Comparison of ENCODE assay signal across 9 cellular contexts in the genomic region with DNA sequence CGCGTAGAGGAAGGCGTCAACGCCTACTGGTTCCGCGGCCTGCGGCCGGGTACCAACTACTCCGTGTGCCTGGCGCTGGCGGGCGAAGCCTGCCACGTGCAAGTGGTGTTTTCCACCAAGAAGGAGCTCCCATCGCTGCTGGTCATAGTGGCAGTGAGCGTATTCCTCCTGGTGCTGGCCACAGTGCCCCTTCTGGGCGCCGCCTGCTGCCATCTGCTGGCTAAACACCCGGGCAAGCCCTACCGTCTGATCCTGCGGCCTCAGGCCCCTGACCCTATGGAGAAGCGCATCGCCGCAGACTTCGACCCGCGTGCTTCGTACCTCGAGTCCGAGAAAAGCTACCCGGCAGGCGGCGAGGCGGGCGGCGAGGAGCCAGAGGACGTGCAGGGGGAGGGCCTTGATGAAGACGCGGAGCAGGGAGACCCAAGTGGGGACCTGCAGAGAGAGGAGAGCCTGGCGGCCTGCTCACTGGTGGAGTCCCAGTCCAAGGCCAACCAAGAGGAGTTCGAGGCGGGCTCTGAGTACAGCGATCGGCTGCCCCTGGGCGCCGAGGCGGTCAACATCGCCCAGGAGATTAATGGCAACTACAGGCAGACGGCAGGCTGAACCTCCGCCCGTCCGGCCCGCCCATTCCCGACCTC. TPM values are rescaled to one million over a fixed set of nuclear protein-coding genes. Genes with fewer than 3 reads are reported as not detected.
A peak's percentile ranks its signal among the peaks of the same experiment; 100 is the strongest.
DNase-seq lines count a peak whose midpoint lies in the region; ATAC-seq and TF ChIP-seq lines count a peak whose summit lies in the region.
"Had no signal": no experiment of that assay in that cellular context is flagged by ENCODE, and none has a peak within 500 bp of the region (broad histone marks: within the 10 kb centered on the region; RNA-seq: fewer than 3 reads in every experiment).

No MANE protein-coding gene starts in this region.

- H3K36me3 ChIP-seq in adrenal gland (replicated peaks in 1 of 2) (no peaks in the 10 kb centered on the region), upper lobe of left lung (no peaks in the 10 kb centered on the region)

- peak overlapping the region; percentile 60 for H3K27ac Mint-ChIP-seq in activated naive CD4-positive, alpha-beta T cell treated with anti-CD3 and anti-CD28 coated beads, Interleukin-2, amount 10 ng/mL, durations not matched to agents 7 days and 5 days

- H3K9me3 ChIP-seq in adrenal gland (replicated peaks in 1 of 3) (no peaks in the 10 kb centered on the region), upper lobe of left lung (no peaks in the 10 kb centered on the region)

- intact Hi-C loops in adrenal gland (cut with DNase I): loop anchor here in 1 of 2 donors (10.0 kb wide), 1 partner anchor 80 kb away; no protein-coding TSS in a partner anchor

- CTCF ChIA-PET in activated naive CD4-positive, alpha-beta T cell treated with anti-CD3 and anti-CD28 coated beads, Interleukin-2, amount 10 ng/mL, durations not matched to agents 7 days and 5 days (lab: Charles Lee): interaction anchor here (0.8 to 1.2 kb wide), 3 partner anchors 129 to 163 kb away, joined by 3 to 4 read pairs (median 4); no protein-coding TSS in a partner anchor

- TF ChIP-seq CTCF in adrenal gland (IDR thresholded peaks at IDR 0.05) (peak; percentile 14 to 43 (median 32)), upper lobe of left lung (IDR thresholded peaks at IDR 0.05) (peak in 5 of 6 experiments; percentile 9 to 48 (median 29))

- H3K9me3 Mint-ChIP-seq in activated naive CD4-positive, alpha-beta T cell treated with anti-CD3 and anti-CD28 coated beads, Interleukin-2, amount 10 ng/mL, durations not matched to agents 7 days and 5 days: no peaks in the 10 kb centered on the region

- ATAC-seq in upper lobe of left lung (ENCODE audit: low FRiP score in 2 of 2) (no peak), GM21390 (IDR thresholded peaks at IDR 0.05; ENCODE audit: unreplicated experiment) (no peak), HG02610 (IDR thresholded peaks at IDR 0.05; ENCODE audit: unreplicated experiment) (no peak), GM21619 (IDR thresholded peaks at IDR 0.05; ENCODE audit: unreplicated experiment) (no peak)

- H3K4me1 ChIP-seq in adrenal gland (replicated peaks in 1 of 2) (peaks cover 10 to 17% of the 10 kb centered on the region in 2 donors), upper lobe of left lung (peaks cover 24 to 56% (median 42%) of the 10 kb centered on the region in 4 donors)

- H3K4me1 Mint-ChIP-seq in activated naive CD4-positive, alpha-beta T cell treated with anti-CD3 and anti-CD28 coated beads, Interleukin-2, amount 10 ng/mL, durations not matched to agents 7 days and 5 days: peaks cover 26% of the 10 kb centered on the region

- TF ChIP-seq POLR2A in adrenal gland (IDR thresholded peaks at IDR 0.05) (no peak), upper lobe of left lung (IDR thresholded peaks at IDR 0.05) (no peak)

- H3K27me3 ChIP-seq in adrenal gland (peaks cover 73% of the 10 kb centered on the region), upper lobe of left lung (peaks cover 4 to 81% (median 39%) of the 10 kb centered on the region in 4 donors)

- H3K4me3 Mint-ChIP-seq in activated naive CD4-positive, alpha-beta T cell treated with anti-CD3 and anti-CD28 coated beads, Interleukin-2, amount 10 ng/mL, durations not matched to agents 7 days and 5 days: peak overlapping the region; percentile 51

- TF ChIP-seq EP300 in upper lobe of left lung (IDR thresholded peaks at IDR 0.05): no peak

- DNase-seq in activated naive CD4-positive, alpha-beta T cell treated with anti-CD3 and anti-CD28 coated beads, Interleukin-2, amount 10 ng/mL, durations not matched to agents 7 days and 5 days: peak; percentile 42
- no peak for DNase-seq in activated naive CD4-positive, alpha-beta T cell (lab: John Stamatoyannopoulos, UW)
- DNase-seq in adrenal gland (peak; percentile 29 to 73 (median 50)), kidney glomerular epithelial cell (lab: John Stamatoyannopoulos, UW) (peak; percentile 24), upper lobe of left lung (peak; percentile 53 to 86)

- H3K36me3 Mint-ChIP-seq in activated naive CD4-positive, alpha-beta T cell treated with anti-CD3 and anti-CD28 coated beads, Interleukin-2, amount 10 ng/mL, durations not matched to agents 7 days and 5 days: peaks cover 4% of the 10 kb centered on the region

- WGBS in adrenal gland, 4 donors: 35 to 79% (median 43%) methylated on average over 7 to 53 of the region's 53 CpGs
- WGBS in upper lobe of left lung, 2 donors: 31 to 42% methylated on average over 19 to 47 of the region's 53 CpGs

- H3K4me3 ChIP-seq in adrenal gland (no peak overlapping the region), upper lobe of left lung (no peak overlapping the region)

- H3K27me3 Mint-ChIP-seq in activated naive CD4-positive, alpha-beta T cell treated with anti-CD3 and anti-CD28 coated beads, Interleukin-2, amount 10 ng/mL, durations not matched to agents 7 days and 5 days: peaks cover 100% of the 10 kb centered on the region

- H3K27ac ChIP-seq in adrenal gland: no peak overlapping the region
- H3K27ac ChIP-seq in upper lobe of left lung: no peak overlapping the region

RNA-seq across cellular contexts. Expression of gene ISLR2, which starts 4.1 kb away (rescaled TPM):
- total RNA-seq in adrenal gland: 1 to 10 TPM in 2 of 8 donors, under 1 TPM in 5, not detected in 1; 0.13 to 2.6 (median 0.50) TPM
- polyA plus RNA-seq in adrenal gland: under 1 TPM; 0.24 to 0.48 (median 0.27) TPM
- 1 to 10 TPM in 2 of 6 donors, under 1 TPM in 1, not detected in 3; under 0.01 to 2.5 (median 1.3) TPM for total RNA-seq in upper lobe of left lung
- total RNA-seq: T-helper 1 cell treated with Interleukin-12 subunit alpha and Interleukin-12 subunit beta and Interleukin-4 antibody, amounts not matched to agents 30 ng/mL and 1 ng/mL, for 36 hours had no signal

RNA-seq across cellular contexts. Expression of gene ISLR, which starts 39.0 kb away (rescaled TPM):
- total RNA-seq in adrenal gland: 10 to 100 TPM in 7 of 8 donors, 1 to 10 TPM in 1; 7.9 to 63.4 (median 35.2) TPM
- 10 to 100 TPM in 2 of 3 donors, 1 to 10 TPM in 1; 6.1 to 26.3 (median 19.2) TPM for polyA plus RNA-seq in adrenal gland
- 10 to 100 TPM; 11.5 to 48.4 (median 21.3) TPM for total RNA-seq in upper lobe of left lung
- total RNA-seq: T-helper 1 cell treated with Interleukin-12 subunit alpha and Interleukin-12 subunit beta and Interleukin-4 antibody, amounts not matched to agents 30 ng/mL and 1 ng/mL, for 36 hours had no signal

RNA-seq across cellular contexts. Expression of gene GOLGA6A, which starts 52.2 kb away (rescaled TPM):
- total RNA-seq in adrenal gland (not detected), upper lobe of left lung (under 1 TPM in 1 of 6 donors, not detected in 5; 0.30 TPM)
- under 1 TPM in 1 of 3 donors, not detected in 2; 0.03 TPM for polyA plus RNA-seq in adrenal gland

Comparison
In these comparisons a context has a peak if more than half of its experiments do, and no peak if none do; other contexts are left out.
1. DNase-seq: peak in activated naive CD4-positive, alpha-beta T cell treated with anti-CD3 and anti-CD28 coated beads, Interleukin-2, amount 10 ng/mL, durations not matched to agents 7 days and 5 days (single experiment), adrenal gland (7 of 7), kidney glomerular epithelial cell (single experiment) and upper lobe of left lung (2 of 2); none in activated naive CD4-positive, alpha-beta T cell (0 of 4).